10 cellular contexts compared by ENCODE assay signal in the genomic region with DNA sequence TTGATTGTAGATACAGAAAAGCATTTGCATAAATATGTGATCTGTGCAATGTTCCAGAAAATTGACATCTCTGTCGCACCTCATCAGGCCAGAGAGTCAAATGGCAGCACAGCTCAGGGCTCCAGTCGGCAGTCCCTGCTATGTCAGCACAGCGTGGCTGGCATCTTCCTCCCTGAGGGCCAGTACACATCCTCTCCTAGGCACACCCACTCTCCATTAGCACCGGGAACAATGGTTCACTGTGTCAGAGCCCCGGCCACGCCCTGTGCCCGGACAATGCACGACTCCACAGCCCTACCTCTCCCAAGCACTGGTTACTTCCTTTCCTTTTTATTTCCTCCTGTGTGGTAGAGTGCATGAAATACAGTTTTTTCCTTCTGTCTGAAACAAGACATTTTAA.
A peak's percentile ranks its signal among the peaks of the same experiment; 100 is the strongest.
DNase-seq lines count a peak whose midpoint lies in the region; ATAC-seq and TF ChIP-seq lines count a peak whose summit lies in the region.
"Had no signal": no experiment of that assay in that cellular context is flagged by ENCODE, and none has a peak within 500 bp of the region (broad histone marks: within the 10 kb centered on the region; RNA-seq: fewer than 3 reads in every experiment).

No MANE protein-coding gene starts in this region.

- no peak overlapping the region for H3K9ac ChIP-seq in BLaER1
- H3K9ac ChIP-seq in mammary epithelial cell (ENCODE audit: insufficient read depth, low read length) = peak overlapping the region; percentile 39

- 2% methylated on average over 4 of the region's 8 CpGs for WGBS in mammary epithelial cell (ENCODE audit: low coverage, missing lambda C conversion rate)
- WGBS in lung, 2 donors = 27 to 49% methylated on average over 8 of the region's 8 CpGs

- no TSS peak for BruUV-seq in mammary epithelial cell (replicated peaks; lab: Mats Ljungman, UMichigan)

- H4K20me1 ChIP-seq in BLaER1 (no peaks in the 10 kb centered on the region), mammary epithelial cell (ENCODE audit: insufficient read depth, low read length) (no peaks in the 10 kb centered on the region)

- no peaks in the 10 kb centered on the region for H3K27me3 ChIP-seq in BLaER1
- H3K27me3 ChIP-seq in mammary epithelial cell (ENCODE audit: insufficient read depth, low read length) = no peaks in the 10 kb centered on the region
- H3K27me3 ChIP-seq in lung (ENCODE audit: control insufficient read depth, insufficient read depth) = no peaks in the 10 kb centered on the region

- intact Hi-C loops in mammary epithelial cell (cut with micrococcal nuclease) = no loop called here
- intact Hi-C loops in activated CD4-positive, alpha-beta memory T cell treated with anti-CD3 and anti-CD28 coated beads for 36 hours (cut with micrococcal nuclease) = no loop called here

- ATAC-seq in lung (ENCODE audit: insufficient read depth, low FRiP score) = peak; percentile 69
- no peak for ATAC-seq in GM18873 (IDR thresholded peaks at IDR 0.05; ENCODE audit: low FRiP score, unreplicated experiment)
- ATAC-seq: activated CD4-positive, CD25-positive, alpha-beta regulatory T cell treated with anti-CD3 and anti-CD28 coated beads, Interleukin-2, amount 50 U/mL, for 24 hours had no signal

- H3K4me1 Mint-ChIP-seq in activated CD4-positive, alpha-beta memory T cell treated with anti-CD3 and anti-CD28 coated beads for 36 hours (ENCODE audit: low read depth) = no peaks in the 10 kb centered on the region

- POLR2A ChIA-PET in activated CD4-positive, alpha-beta memory T cell treated with anti-CD3 and anti-CD28 coated beads for 36 hours (lab: Charles Lee) = no interaction called here

- H3K79me2 ChIP-seq in mammary epithelial cell (ENCODE audit: insufficient read depth, low read length) = no peaks in the 10 kb centered on the region

- in situ Hi-C loops in mammary epithelial cell (cut with MboI; ENCODE audit: low sequenced_read_pairs in 2 of 2) = no loop called here

- no peak overlapping the region for H3K27ac Mint-ChIP-seq in activated CD4-positive, alpha-beta memory T cell treated with anti-CD3 and anti-CD28 coated beads for 36 hours

- no peak overlapping the region for H3K27ac ChIP-seq in BLaER1
- peak overlapping the region; percentile 93 for H3K27ac ChIP-seq in mammary epithelial cell (ENCODE audit: insufficient read depth, low read depth, low read length)
- peak overlapping the region in 1 of 2 donors; percentile 33 for H3K27ac ChIP-seq in lung (ENCODE audit: low read depth in 1 of 2, low read length in 1 of 2)

- H3K4me3 ChIP-seq in BLaER1 (no peak overlapping the region), mammary epithelial cell (replicated peaks in 1 of 3; ENCODE audit: insufficient read depth in 1 of 3, low read depth in 2 of 3, low read length in 3 of 3) (no peak overlapping the region), lung (no peak overlapping the region)

- H3K36me3 ChIP-seq in BLaER1 (peaks cover 5% of the 10 kb centered on the region; the same call in 1 of the 2 replicates), mammary epithelial cell (ENCODE audit: insufficient read depth, low read length) (no peaks in the 10 kb centered on the region), lung (ENCODE audit: control insufficient read depth in 2 of 2, insufficient read depth in 2 of 2, low read length in 2 of 2) (peaks cover 0 to 3% of the 10 kb centered on the region in 2 donors)

- H3K4me3 Mint-ChIP-seq in activated CD4-positive, alpha-beta memory T cell treated with anti-CD3 and anti-CD28 coated beads for 36 hours = no peak overlapping the region

- no peaks in the 10 kb centered on the region for H3K9me3 ChIP-seq in BLaER1
- H3K9me3 ChIP-seq in mammary epithelial cell (replicated peaks; ENCODE audit: insufficient read depth, low read length) = no peaks in the 10 kb centered on the region
- H3K9me3 ChIP-seq in lung (ENCODE audit: control insufficient read depth in 2 of 2, insufficient read depth in 1 of 2, low read length in 1 of 2) = no peaks in the 10 kb centered on the region

- H3K4me2 ChIP-seq in BLaER1 (peak overlapping the region; percentile 19; the same call in 1 of the 2 replicates), mammary epithelial cell (ENCODE audit: insufficient read depth, low read depth, low read length) (peak overlapping the region; percentile 72)

- H3K4me1 ChIP-seq in BLaER1 (peaks cover 10% of the 10 kb centered on the region), mammary epithelial cell (ENCODE audit: insufficient read depth, low read length) (peaks cover 31% of the 10 kb centered on the region), lung (ENCODE audit: control insufficient read depth in 2 of 2, insufficient read depth in 2 of 2, low read length in 2 of 2) (peaks cover 3% of the 10 kb centered on the region in 2 donors)

- dilution Hi-C loops in mammary epithelial cell (cut with HindIII; ENCODE audit: low sequenced_read_pairs) = loop anchor here (5.0 kb wide), 1 partner anchor 43 kb away; no protein-coding TSS in a partner anchor

- H3K9me3 Mint-ChIP-seq in activated CD4-positive, alpha-beta memory T cell treated with anti-CD3 and anti-CD28 coated beads for 36 hours = no peaks in the 10 kb centered on the region

- TF ChIP-seq CTCF in mammary epithelial cell (conservative IDR thresholded peaks at IDR 0.05 in 1 of 2, IDR thresholded peaks at IDR 0.05 in 1 of 2; ENCODE audit: extremely low read depth in 1 of 2, insufficient read depth in 1 of 2, low read depth in 1 of 2, low read length in 2 of 2) (no peak), lung (IDR thresholded peaks at IDR 0.05; ENCODE audit: control extremely low read depth, extremely low read depth) (no peak)

- H3K27me3 Mint-ChIP-seq in activated CD4-positive, alpha-beta memory T cell treated with anti-CD3 and anti-CD28 coated beads for 36 hours = no peaks in the 10 kb centered on the region

- DNase-seq in NCI-H1092 treated with DMSO at 0.1 percent for 48 hours (lab: John Stamatoyannopoulos, UW) = peak; percentile 11
- DNase-seq in mammary epithelial cell = peak; percentile 91
- peak; percentile 53 for DNase-seq in lung (ENCODE audit: low spot score)
- no peak for DNase-seq in activated CD4-positive, alpha-beta memory T cell treated with anti-CD3 and anti-CD28 coated beads for 36 hours
- no peak for DNase-seq in activated gamma-delta T cell treated with Interleukin-2 at 50 U/mL for 16 hours
- no peak for DNase-seq in putamen (ENCODE audit: low spot score)
- DNase-seq: NK-92 treated with Interleukin-12 subunit alpha and Interleukin-12 subunit beta, amount 100 ng/mL, for 24 hours had no signal

- H2AFZ ChIP-seq in mammary epithelial cell (ENCODE audit: low read depth, low read length) = peak overlapping the region; percentile 70

- CTCF ChIA-PET in mammary epithelial cell (lab: Charles Lee; ENCODE audit: low non-redundant PET) = no interaction called here
- CTCF ChIA-PET in activated CD4-positive, alpha-beta memory T cell treated with anti-CD3 and anti-CD28 coated beads for 36 hours (lab: Charles Lee) = no interaction called here

- peaks cover 18% of the 10 kb centered on the region for H3K36me3 Mint-ChIP-seq in activated CD4-positive, alpha-beta memory T cell treated with anti-CD3 and anti-CD28 coated beads for 36 hours

Comparison
In these comparisons a context has a peak if more than half of its experiments do, and no peak if none do; other contexts are left out.
1. DNase-seq: peak in NCI-H1092 treated with DMSO at 0.1 percent for 48 hours (single experiment), mammary epithelial cell (single experiment) and lung (single experiment); none in activated CD4-positive, alpha-beta memory T cell treated with anti-CD3 and anti-CD28 coated beads for 36 hours (single experiment), activated gamma-delta T cell treated with Interleukin-2 at 50 U/mL for 16 hours (single experiment) and putamen (single experiment).